1 cellular context compared by ENCODE assay signal in the genomic region with DNA sequence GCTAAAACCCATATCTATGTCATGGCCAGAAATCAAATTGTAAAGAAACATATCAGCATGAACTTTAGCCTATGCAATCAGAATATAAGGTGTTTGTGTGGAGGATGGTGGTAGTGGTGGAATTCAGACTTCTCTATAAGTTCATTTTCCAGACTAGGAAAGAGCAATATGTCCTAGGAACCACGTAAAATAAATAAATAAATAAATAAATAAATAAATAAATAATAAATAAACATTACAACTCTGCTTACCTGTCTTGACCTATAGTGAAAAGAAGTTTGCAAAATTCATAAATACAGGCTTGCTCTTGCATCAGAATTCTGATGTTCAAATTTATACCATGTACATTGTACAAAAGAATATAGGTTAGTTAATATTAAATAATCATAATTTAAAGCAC.
TF ChIP-seq lines count a peak whose summit lies in the region.

No MANE protein-coding gene starts in this region.

TF ChIP-seq in HEK293, 187 proteins besides CTCF, POLR2A, EP300 and RAD21 (continued from another document):
- TF ChIP-seq, protein P1, sequence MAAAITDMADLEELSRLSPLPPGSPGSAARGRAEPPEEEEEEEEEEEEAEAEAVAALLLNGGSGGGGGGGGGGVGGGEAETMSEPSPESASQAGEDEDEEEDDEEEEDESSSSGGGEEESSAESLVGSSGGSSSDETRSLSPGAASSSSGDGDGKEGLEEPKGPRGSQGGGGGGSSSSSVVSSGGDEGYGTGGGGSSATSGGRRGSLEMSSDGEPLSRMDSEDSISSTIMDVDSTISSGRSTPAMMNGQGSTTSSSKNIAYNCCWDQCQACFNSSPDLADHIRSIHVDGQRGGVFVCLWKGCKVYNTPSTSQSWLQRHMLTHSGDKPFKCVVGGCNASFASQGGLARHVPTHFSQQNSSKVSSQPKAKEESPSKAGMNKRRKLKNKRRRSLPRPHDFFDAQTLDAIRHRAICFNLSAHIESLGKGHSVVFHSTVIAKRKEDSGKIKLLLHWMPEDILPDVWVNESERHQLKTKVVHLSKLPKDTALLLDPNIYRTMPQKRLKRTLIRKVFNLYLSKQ (tag by site-specific recombination; IDR thresholded peaks at IDR 0.05; ENCODE audit: borderline replicate concordance) = peak; percentile 82; the same call in 1 of the 2 replicates
- TF ChIP-seq SP7 (tag by site-specific recombination; IDR thresholded peaks at IDR 0.05) = no peak
